In the genomic region with DNA sequence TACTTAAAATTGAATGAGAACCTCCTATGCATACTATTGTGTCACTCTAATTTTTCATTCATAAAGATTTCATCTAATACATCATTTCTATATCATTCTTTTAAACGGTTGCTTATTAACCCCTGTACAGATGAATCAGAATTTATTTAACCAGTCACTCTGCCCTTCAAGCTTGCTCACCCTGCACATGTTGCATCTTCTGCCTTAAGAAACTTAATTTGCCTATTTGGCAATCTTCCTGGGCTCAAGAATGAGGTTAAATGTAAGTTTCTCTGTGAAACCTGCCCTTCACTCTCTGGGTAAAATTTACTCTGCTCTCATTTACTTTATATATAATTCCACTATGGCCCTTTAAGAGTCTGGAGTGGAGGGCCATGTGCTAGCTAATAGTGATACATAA, we compare ENCODE assay signal across 17 cellular contexts.
DNase-seq lines count a peak whose midpoint lies in the region; ATAC-seq, FAIRE-seq and TF ChIP-seq lines count a peak whose summit lies in the region.
"Had no signal": no experiment of that assay in that cellular context is flagged by ENCODE, and none has a peak within 500 bp of the region (broad histone marks: within the 10 kb centered on the region; RNA-seq: fewer than 3 reads in every experiment).

No MANE protein-coding gene starts in this region.

- no peaks in the 10 kb centered on the region for H3F3A ChIP-seq in MM.1S (ENCODE audit: insufficient read depth, low read length)

- CTCF ChIA-PET in HEK293 (lab: Yijun Ruan, JAX), result no interaction called here

- no peaks in the 10 kb centered on the region for H3K9me3 ChIP-seq in HEK293 (ENCODE audit: control insufficient read depth, insufficient read depth, low read depth, low read length)
- H3K9me3 ChIP-seq in MM.1S (replicated peaks; ENCODE audit: insufficient read depth, low read length), result no peaks in the 10 kb centered on the region

- no peaks in the 10 kb centered on the region for H4K20me1 ChIP-seq in MM.1S (ENCODE audit: insufficient read depth, low read length)

- H3K9ac ChIP-seq in MM.1S (ENCODE audit: low read length), result no peak overlapping the region

- peak; percentile 52 for FAIRE-seq in RCC 7860 (lab: Jason Lieb, UNC)
- FAIRE-seq: A204.1, GM12892, HepG2 had no signal

- DNase-seq in RCC 7860 (ENCODE audit: low spot score), result no peak
- DNase-seq in fibroblast of gingiva (ENCODE audit: low read depth), result peak; percentile 15
- peak; percentile 28 for DNase-seq in renal cortical epithelial cell (ENCODE audit: low read depth)
- no peak for DNase-seq in MM.1S
- no peak for DNase-seq in erythroblast (lab: John Stamatoyannopoulos, UW)
- DNase-seq: C1 segment of cervical spinal cord; Calu3; CD4-positive, alpha-beta T cell; DMS153; DND-41; GDM1 had no signal

- TF ChIP-seq CTCF in HEK293 (tag by site-specific recombination; IDR thresholded peaks at IDR 0.05), result no peak
- TF ChIP-seq CTCF in MM.1S (IDR thresholded peaks at IDR 0.05; ENCODE audit: low read length), result no peak

- H3K27ac ChIP-seq in HEK293 (ENCODE audit: extremely low read depth, low read depth, low read length) (no peak overlapping the region), MM.1S (ENCODE audit: low read length) (no peak overlapping the region)

- H3K4me1 ChIP-seq in HEK293 (ENCODE audit: control insufficient read depth, insufficient read depth, low read length), result peaks cover 10% of the 10 kb centered on the region
- H3K4me1 ChIP-seq in MM.1S (ENCODE audit: low read length), result no peaks in the 10 kb centered on the region

- POLR2A ChIA-PET in HEK293 (lab: Yijun Ruan, JAX), result no interaction called here

- no peak for TF ChIP-seq POLR2A in erythroblast (IDR thresholded peaks at IDR 0.05; ENCODE audit: low read length)

- no peaks in the 10 kb centered on the region for H3K36me3 ChIP-seq in HEK293 (ENCODE audit: control insufficient read depth in 2 of 2, insufficient read depth in 1 of 2, low read length in 2 of 2)
- no peaks in the 10 kb centered on the region for H3K36me3 ChIP-seq in MM.1S (replicated peaks; ENCODE audit: insufficient read depth, low read length)

- H3K4me3 ChIP-seq in HEK293 (ENCODE audit: low read depth, low read length) (no peak overlapping the region), MM.1S (ENCODE audit: low read length) (no peak overlapping the region)

- H3K79me2 ChIP-seq in MM.1S (ENCODE audit: low read length), result no peaks in the 10 kb centered on the region

- no peaks in the 10 kb centered on the region for H3K9me2 ChIP-seq in MM.1S (replicated peaks; ENCODE audit: insufficient read depth, low read length)

- ATAC-seq in HG02588 (IDR thresholded peaks at IDR 0.05; ENCODE audit: unreplicated experiment), result no peak
- ATAC-seq: HCT116, HepG2 had no signal

- H2AFZ ChIP-seq in MM.1S (ENCODE audit: low read length), result no peak overlapping the region

- no peaks in the 10 kb centered on the region for H3K27me3 ChIP-seq in MM.1S (replicated peaks; ENCODE audit: insufficient read depth, low read length)

- no peak overlapping the region for H3K4me2 ChIP-seq in MM.1S (ENCODE audit: low read depth, low read length)

TF ChIP-seq in HEK293, 187 proteins besides CTCF, POLR2A, EP300 and RAD21:
- TF ChIP-seq, protein P1, sequence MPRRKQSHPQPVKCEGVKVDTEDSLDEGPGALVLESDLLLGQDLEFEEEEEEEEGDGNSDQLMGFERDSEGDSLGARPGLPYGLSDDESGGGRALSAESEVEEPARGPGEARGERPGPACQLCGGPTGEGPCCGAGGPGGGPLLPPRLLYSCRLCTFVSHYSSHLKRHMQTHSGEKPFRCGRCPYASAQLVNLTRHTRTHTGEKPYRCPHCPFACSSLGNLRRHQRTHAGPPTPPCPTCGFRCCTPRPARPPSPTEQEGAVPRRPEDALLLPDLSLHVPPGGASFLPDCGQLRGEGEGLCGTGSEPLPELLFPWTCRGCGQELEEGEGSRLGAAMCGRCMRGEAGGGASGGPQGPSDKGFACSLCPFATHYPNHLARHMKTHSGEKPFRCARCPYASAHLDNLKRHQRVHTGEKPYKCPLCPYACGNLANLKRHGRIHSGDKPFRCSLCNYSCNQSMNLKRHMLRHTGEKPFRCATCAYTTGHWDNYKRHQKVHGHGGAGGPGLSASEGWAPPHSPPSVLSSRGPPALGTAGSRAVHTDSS (tag by site-specific recombination; IDR thresholded peaks at IDR 0.05), result no peak
- 0 out of 2 replicates have a peak, but pooled peaks have one; percentile 14 for TF ChIP-seq SCRT2 (tag by site-specific recombination; IDR thresholded peaks at IDR 0.05)

Comparison
In these comparisons a context has a peak if more than half of its experiments do, and no peak if none do; other contexts are left out.
1. DNase-seq: peak in fibroblast of gingiva (single experiment) and renal cortical epithelial cell (single experiment); none in RCC 7860 (single experiment), MM.1S (single experiment) and erythroblast (0 of 2).